1 cellular context compared by ENCODE assay signal in genomic region chr7:28243861-28244260, GRCh38.
TF ChIP-seq lines count a peak whose summit lies in the region.

No MANE protein-coding gene starts in this region.

TF ChIP-seq in H1, 55 proteins besides CTCF, POLR2A, EP300 and RAD21 (continued from another document):
- TF ChIP-seq NANOG (IDR thresholded peaks at IDR 0.05; ENCODE audit: insufficient read depth, low read depth, low read length, poor library complexity, severe bottlenecking) (no peak), BCL11A (IDR thresholded peaks at IDR 0.05; ENCODE audit: low read depth in 2 of 2, low read length in 2 of 2) (no peak)
